In the genomic region with DNA sequence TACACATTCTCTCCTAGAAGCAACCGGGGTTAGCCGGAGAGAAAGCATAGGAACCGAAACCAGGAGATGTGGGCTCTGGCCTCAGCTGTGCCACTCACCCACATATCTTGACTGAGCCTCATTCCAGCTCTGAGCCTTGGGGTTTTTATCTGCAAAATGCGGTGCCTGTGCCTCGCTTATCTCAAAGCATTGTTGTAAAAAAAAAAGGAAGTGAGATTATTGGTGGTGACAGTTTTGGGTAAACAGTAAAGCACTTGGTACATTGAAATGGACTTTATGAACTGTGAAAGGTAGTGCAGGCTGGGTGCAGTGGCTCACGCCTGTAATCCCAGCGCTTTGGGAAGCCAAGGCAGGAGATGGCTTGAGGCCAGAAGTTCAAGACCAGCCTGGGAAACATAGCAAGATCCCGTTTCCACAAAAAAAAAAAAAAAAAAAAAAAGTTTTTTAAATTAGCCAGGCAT, we compare ENCODE assay signal across 9 cellular contexts. TPM values are rescaled to one million over a fixed set of nuclear protein-coding genes. Genes with fewer than 3 reads are reported as not detected.
DNase-seq lines count a peak whose midpoint lies in the region; ATAC-seq lines count a peak whose summit lies in the region.
"Had no signal": no experiment of that assay in that cellular context is flagged by ENCODE, and none has a peak within 500 bp of the region (broad histone marks: within the 10 kb centered on the region; RNA-seq: fewer than 3 reads in every experiment).

No MANE protein-coding gene starts in this region.

- H3K4me1 ChIP-seq in SJSA1 (replicated peaks): peaks cover 62% of the 10 kb centered on the region

- DNase-seq in Right ventricle myocardium inferior (ENCODE audit: missing footprints) (no peak), cardiac septum (ENCODE audit: low spot score) (no peak), SJSA1 (ENCODE audit: low read depth in 1 of 2, low spot score in 2 of 2) (no peak), fibroblast of peridontal ligament (ENCODE audit: extremely low read depth) (peak; percentile 10), DMS153 treated with DMSO at 0.1 percent for 48 hours (lab: John Stamatoyannopoulos, UW; ENCODE audit: unreplicated experiment) (no peak), HK-2 (ENCODE audit: unreplicated experiment) (no peak)
- peak in 2 of 3 experiments; percentile 13 to 30 for DNase-seq in stimulated activated CD4-positive, alpha-beta T cell treated with anti-CD3 and anti-CD28 coated beads, TNF-alpha, amount 100 ng/mL, for 24 hours (ENCODE audit: low read depth in 3 of 3)
- DNase-seq: DND-41 had no signal

- no peaks in the 10 kb centered on the region for H3K27me3 ChIP-seq in SJSA1 (replicated peaks)

- H3K36me3 ChIP-seq in SJSA1: no peaks in the 10 kb centered on the region

- ATAC-seq in Right ventricle myocardium inferior (peak; percentile 55), HG02981 (IDR thresholded peaks at IDR 0.05; ENCODE audit: unreplicated experiment) (peak; percentile 52)

- H3K4me3 ChIP-seq in SJSA1: no peak overlapping the region

- no peaks in the 10 kb centered on the region for H3K9me3 ChIP-seq in SJSA1 (replicated peaks)

- intact Hi-C loops in Right ventricle myocardium inferior (cut with DNase I) (no loop called here), cardiac septum (cut with DNase I) (no loop called here)

- H3K27ac ChIP-seq in SJSA1: peak overlapping the region; percentile 94

RNA-seq across cellular contexts. Expression of a gene that starts 3.8 kb away (rescaled TPM):
- total RNA-seq in Right ventricle myocardium inferior: 2.7 TPM
- 2.2 TPM for total RNA-seq in cardiac septum
- total RNA-seq in SJSA1 (2014; rRNA removed; shearing (Covaris generic)): 0.47 and 0.74 TPM in 2 replicates

Comparison
In these comparisons a context has a peak if more than half of its experiments do, and no peak if none do; other contexts are left out.
1. DNase-seq: peak in fibroblast of peridontal ligament (single experiment) and stimulated activated CD4-positive, alpha-beta T cell treated with anti-CD3 and anti-CD28 coated beads, TNF-alpha, amount 100 ng/mL, for 24 hours (2 of 3); none in Right ventricle myocardium inferior (single experiment), cardiac septum (single experiment), SJSA1 (0 of 2), DMS153 treated with DMSO at 0.1 percent for 48 hours (single experiment) and HK-2 (single experiment).